Comparison of ENCODE assay signal across 29 cellular contexts in the genomic region with DNA sequence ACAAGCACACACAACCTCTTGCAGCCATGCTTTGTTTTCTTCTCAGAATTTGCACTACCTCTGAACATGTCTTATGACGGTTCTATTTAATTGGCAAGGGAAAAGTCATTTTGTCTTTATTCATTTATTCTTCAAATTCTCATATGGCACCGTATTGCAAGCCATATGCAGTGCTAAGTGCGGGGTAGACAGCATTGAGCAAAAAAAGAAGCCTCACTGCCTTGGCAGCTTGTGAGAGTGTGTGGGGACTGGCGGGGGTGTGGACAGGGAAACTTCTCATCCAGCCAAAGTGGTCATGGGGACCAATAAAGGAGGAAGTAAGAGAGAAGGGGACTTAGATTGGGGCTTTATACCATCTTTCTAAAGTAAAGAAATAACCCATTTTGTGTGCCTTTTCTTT.
"Had no signal": no experiment of that assay in that cellular context is flagged by ENCODE, and none has a peak within 500 bp of the region (broad histone marks: within the 10 kb centered on the region; RNA-seq: fewer than 3 reads in every experiment).

No MANE protein-coding gene starts in this region.

- H3K4me1 ChIP-seq: parathyroid adenoma, psoas muscle, right lobe of liver, sigmoid colon, stomach, suprapubic skin, testis, tibial artery, transverse colon, upper lobe of left lung, vagina had no signal

- H3K4me3 Mint-ChIP-seq: naive B cell; naive thymus-derived CD8-positive, alpha-beta T cell; natural killer cell treated with Interleukin-12 subunit alpha and Interleukin-12 subunit beta and Interleukin-15 and Interleukin-18, amount 100 ng/mL, for 72 hours; nephron progenitor cell; neural crest cell; stimulated activated effector memory CD8-positive, alpha-beta T cell treated with anti-CD3 and anti-CD28 coated beads, Interleukin-12 subunit alpha, Interleukin-12 subunit beta, amount 100 ng/mL, for 72 hours; stimulated activated naive B cell treated with anti-CD40 and anti-IgM and Interleukin-4, amounts not matched to agents 10 μg/mL and 1 μg/mL and 100 μg/mL, for 72 hours; stimulated activated naive CD8-positive, alpha-beta T cell treated with anti-CD3 and anti-CD28 coated beads, Interleukin-15, Interleukin-2, amounts not matched to agents 100 ng/mL and 50 ng/mL, for 24 hours had no signal

- H3K79me2 ChIP-seq: parathyroid adenoma had no signal

- ATAC-seq: naive thymus-derived CD8-positive, alpha-beta T cell; natural killer cell treated with Interleukin-12 subunit alpha and Interleukin-12 subunit beta and Interleukin-15 and Interleukin-18, amount 100 ng/mL, for 72 hours; psoas muscle; right cardiac atrium; right lobe of liver; stimulated activated effector memory CD8-positive, alpha-beta T cell treated with anti-CD3 and anti-CD28 coated beads, Interleukin-12 subunit alpha, Interleukin-12 subunit beta, amount 100 ng/mL, for 72 hours; stimulated activated naive B cell treated with anti-CD40 and anti-IgM and Interleukin-4, amounts not matched to agents 10 μg/mL and 1 μg/mL and 100 μg/mL, for 72 hours had no signal

- H3K27me3 ChIP-seq: neutrophil, ovary, right lobe of liver, sigmoid colon, stomach, suprapubic skin, testis, tibial artery, transverse colon, upper lobe of left lung, vagina had no signal

- H3K9me3 ChIP-seq: neutrophil, ovary, psoas muscle, right lobe of liver, sigmoid colon, stomach, suprapubic skin, testis, tibial artery, transverse colon, upper lobe of left lung, vagina had no signal

- H3K36me3 Mint-ChIP-seq: naive B cell; naive thymus-derived CD8-positive, alpha-beta T cell; natural killer cell treated with Interleukin-12 subunit alpha and Interleukin-12 subunit beta and Interleukin-15 and Interleukin-18, amount 100 ng/mL, for 72 hours; stimulated activated effector memory CD8-positive, alpha-beta T cell treated with anti-CD3 and anti-CD28 coated beads, Interleukin-12 subunit alpha, Interleukin-12 subunit beta, amount 100 ng/mL, for 72 hours; stimulated activated naive B cell treated with anti-CD40 and anti-IgM and Interleukin-4, amounts not matched to agents 10 μg/mL and 1 μg/mL and 100 μg/mL, for 72 hours had no signal

- H3K4me3 ChIP-seq: ovary, psoas muscle, right lobe of liver, sigmoid colon, stomach, suprapubic skin, testis, tibial artery, transverse colon, upper lobe of left lung, vagina had no signal

- H3K27me3 Mint-ChIP-seq: naive B cell; natural killer cell treated with Interleukin-12 subunit alpha and Interleukin-12 subunit beta and Interleukin-15 and Interleukin-18, amount 100 ng/mL, for 72 hours; stimulated activated naive B cell treated with anti-CD40 and anti-IgM and Interleukin-4, amounts not matched to agents 10 μg/mL and 1 μg/mL and 100 μg/mL, for 72 hours; stimulated activated naive CD8-positive, alpha-beta T cell treated with anti-CD3 and anti-CD28 coated beads, Interleukin-15, Interleukin-2, amounts not matched to agents 100 ng/mL and 50 ng/mL, for 24 hours had no signal

- DNase-seq: naive B cell; naive thymus-derived CD8-positive, alpha-beta T cell; nephron progenitor cell; nucleus accumbens; ovary; psoas muscle; right cardiac atrium; right lobe of liver; sigmoid colon; small intestine; stimulated activated CD4-positive, alpha-beta T cell treated with anti-CD3 and anti-CD28 coated beads, Interleukin-15, amount 100 ng/mL, for 24 hours; stimulated activated CD4-positive, alpha-beta T cell treated with anti-CD3 and anti-CD28 coated beads, Interleukin-2, amount 100 ng/mL, for 24 hours; stimulated activated CD4-positive, alpha-beta T cell treated with anti-CD3 and anti-CD28 coated beads, Interleukin-2, amount 100 ng/mL, for 48 hours; stimulated activated CD4-positive, alpha-beta T cell treated with anti-CD3 and anti-CD28 coated beads, Interleukin-4, amount 100 ng/mL, for 24 hours; stimulated activated naive B cell treated with anti-CD40 and anti-IgM and Interleukin-4, amounts not matched to agents 10 μg/mL and 1 μg/mL and 100 μg/mL, for 72 hours; stimulated activated naive CD4-positive, alpha-beta T cell treated with Interleukin-2 at 50 U/mL for 16 hours; stomach; testis; tibial artery; transverse colon; upper lobe of left lung had no signal

- H3K9me3 Mint-ChIP-seq: nephron progenitor cell; neural crest cell; stimulated activated naive B cell treated with anti-CD40 and anti-IgM and Interleukin-4, amounts not matched to agents 10 μg/mL and 1 μg/mL and 100 μg/mL, for 72 hours had no signal

- H3K36me3 ChIP-seq: neutrophil, ovary, right lobe of liver, sigmoid colon, stomach, suprapubic skin, tibial artery, transverse colon, upper lobe of left lung, vagina had no signal

- H3K27ac ChIP-seq: neutrophil, ovary, parathyroid adenoma, psoas muscle, right lobe of liver, sigmoid colon, stomach, suprapubic skin, testis, tibial artery, transverse colon, upper lobe of left lung, vagina had no signal

- H3K9ac ChIP-seq: parathyroid adenoma had no signal

- H3K27ac Mint-ChIP-seq: naive thymus-derived CD8-positive, alpha-beta T cell; natural killer cell treated with Interleukin-12 subunit alpha and Interleukin-12 subunit beta and Interleukin-15 and Interleukin-18, amount 100 ng/mL, for 72 hours; nephron progenitor cell; stimulated activated effector memory CD8-positive, alpha-beta T cell treated with anti-CD3 and anti-CD28 coated beads, Interleukin-12 subunit alpha, Interleukin-12 subunit beta, amount 100 ng/mL, for 72 hours; stimulated activated naive B cell treated with anti-CD40 and anti-IgM and Interleukin-4, amounts not matched to agents 10 μg/mL and 1 μg/mL and 100 μg/mL, for 72 hours; stimulated activated naive CD8-positive, alpha-beta T cell treated with anti-CD3 and anti-CD28 coated beads, Interleukin-15, Interleukin-2, amounts not matched to agents 100 ng/mL and 50 ng/mL, for 24 hours had no signal

- H3K4me1 Mint-ChIP-seq: naive B cell; naive thymus-derived CD8-positive, alpha-beta T cell; nephron progenitor cell; neural crest cell; stimulated activated effector memory CD8-positive, alpha-beta T cell treated with anti-CD3 and anti-CD28 coated beads, Interleukin-12 subunit alpha, Interleukin-12 subunit beta, amount 100 ng/mL, for 72 hours; stimulated activated naive B cell treated with anti-CD40 and anti-IgM and Interleukin-4, amounts not matched to agents 10 μg/mL and 1 μg/mL and 100 μg/mL, for 72 hours had no signal

- H2AFZ ChIP-seq: parathyroid adenoma had no signal
